In genomic region chr3:24504765-24505164, GRCh38 we compare ENCODE assay signal across 27 cellular contexts.
"Had no signal": no experiment of that assay in that cellular context is flagged by ENCODE, and none has a peak within 500 bp of the region (broad histone marks: within the 10 kb centered on the region; RNA-seq: fewer than 3 reads in every experiment).

No MANE protein-coding gene starts in this region.

- H2AFZ ChIP-seq: neural progenitor cell, parathyroid adenoma had no signal

- H3K36me3 ChIP-seq: neural progenitor cell, ovary, suprapubic skin, tibial artery, transverse colon, upper lobe of left lung, vagina had no signal

- H3K27ac ChIP-seq: neural progenitor cell, ovary, parathyroid adenoma, psoas muscle, suprapubic skin, testis, tibial artery, upper lobe of left lung, vagina had no signal

- H3K9me3 ChIP-seq: ovary, psoas muscle, suprapubic skin, testis, tibial artery, transverse colon, upper lobe of left lung, vagina had no signal

- FAIRE-seq: urothelium cell line had no signal

- H3K27me3 ChIP-seq: neural progenitor cell, ovary, suprapubic skin, testis, tibial artery, transverse colon, upper lobe of left lung, vagina had no signal

- ATAC-seq: naive thymus-derived CD4-positive, alpha-beta T cell; natural killer cell; psoas muscle; right cardiac atrium; sciatic nerve; stimulated activated effector memory CD8-positive, alpha-beta T cell treated with anti-CD3 and anti-CD28 coated beads, Interleukin-12 subunit alpha, Interleukin-12 subunit beta, amount 100 ng/mL, for 72 hours; stimulated activated naive CD8-positive, alpha-beta T cell treated with anti-CD3 and anti-CD28 coated beads, Interleukin-15, amount 100 ng/mL, for 72 hours; stimulated activated naive CD8-positive, alpha-beta T cell treated with anti-CD3 and anti-CD28 coated beads, Interleukin-15, Interleukin-2, amounts not matched to agents 100 U/mL and 50 U/mL, for 24 hours had no signal

- H3K4me1 ChIP-seq: neural progenitor cell, testis, upper lobe of left lung, vagina had no signal

- H3K4me2 ChIP-seq: neural progenitor cell had no signal

- H3K4me3 ChIP-seq: neural progenitor cell, ovary, psoas muscle, skin epidermis, suprapubic skin, testis, tibial artery, transverse colon, upper lobe of left lung, vagina had no signal

- H3K79me2 ChIP-seq: parathyroid adenoma had no signal

- H3K9ac ChIP-seq: neural progenitor cell, parathyroid adenoma had no signal

- DNase-seq: naive thymus-derived CD4-positive, alpha-beta T cell; natural killer cell; occipital lobe; ovary; posterior cingulate gyrus; psoas muscle; right cardiac atrium; stimulated activated CD4-positive, alpha-beta T cell treated with anti-CD3 and anti-CD28 coated beads, Interleukin-15, amount 100 ng/mL, for 24 hours; stimulated activated CD4-positive, alpha-beta T cell treated with anti-CD3 and anti-CD28 coated beads, Interleukin-2, amount 100 ng/mL, for 24 hours; stimulated activated CD4-positive, alpha-beta T cell treated with anti-CD3 and anti-CD28 coated beads, Interleukin-2, amount 100 ng/mL, for 48 hours; stimulated activated CD4-positive, alpha-beta T cell treated with anti-CD3 and anti-CD28 coated beads, Interleukin-4, amount 100 ng/mL, for 24 hours; stimulated activated naive B cell treated with anti-CD40 and anti-IgM and Interleukin-4, amounts not matched to agents 10 μg/mL and 1 μg/mL and 100 μg/mL, for 72 hours; stimulated activated naive CD8-positive, alpha-beta T cell treated with anti-CD3 and anti-CD28 coated beads, Interleukin-15, amount 100 ng/mL, for 72 hours; stimulated activated naive CD8-positive, alpha-beta T cell treated with anti-CD3 and anti-CD28 coated beads, Interleukin-15, Interleukin-2, amounts not matched to agents 100 U/mL and 50 U/mL, for 24 hours; substantia nigra; testis; tibial artery; transverse colon; upper lobe of left lung had no signal
